Comparison of ENCODE assay signal across 8 cellular contexts in genomic region chr19:12783226-12783848, GRCh38. TPM values are rescaled to one million over a fixed set of nuclear protein-coding genes. Genes with fewer than 3 reads are reported as not detected.
DNase-seq lines count a peak whose midpoint lies in the region; ATAC-seq and TF ChIP-seq lines count a peak whose summit lies in the region.

No MANE protein-coding gene starts in this region.

- H3K36me3 Mint-ChIP-seq in activated T-helper 17 cell treated with anti-CD3 and anti-CD28 coated beads, Interleukin-2, amount 50 U/mL, for 72 hours (ENCODE audit: low read depth): peaks cover 6% of the 10 kb centered on the region

- H3K4me1 Mint-ChIP-seq in activated T-helper 17 cell treated with anti-CD3 and anti-CD28 coated beads, Interleukin-2, amount 50 U/mL, for 72 hours: peaks cover 8% of the 10 kb centered on the region

- no peak overlapping the region for H3K27ac Mint-ChIP-seq in activated T-helper 17 cell treated with anti-CD3 and anti-CD28 coated beads, Interleukin-2, amount 50 U/mL, for 72 hours

- H2AFZ ChIP-seq in SK-N-SH (ENCODE audit: low read depth): no peak overlapping the region

- H3F3A ChIP-seq in SK-N-SH (replicated peaks; ENCODE audit: insufficient read depth): peaks cover 64% of the 10 kb centered on the region

- DNase-seq in SK-N-SH (no peak), HuH-7 (ENCODE audit: low spot score) (no peak)
- peak; percentile 74 to 77 for DNase-seq in stimulated activated CD8-positive, alpha-beta memory T cell treated with anti-CD3 and anti-CD28 coated beads, Interleukin-15, amount 100 ng/mL, for 48 hours (ENCODE audit: low read depth in 2 of 2)

- H3K9me2 ChIP-seq in SK-N-SH: no peaks in the 10 kb centered on the region

- peak overlapping the region; percentile 97 to 98 for H3K27ac ChIP-seq in SK-N-SH (ENCODE audit: low read depth in 2 of 2, low read length in 1 of 2)
- no peak overlapping the region for H3K27ac ChIP-seq in iPS-18a (ENCODE audit: low read length)

- peak overlapping the region; percentile 91; the same call in 1 of the 2 replicates for H3K4me2 ChIP-seq in SK-N-SH

- H3K27me3 ChIP-seq in SK-N-SH (ENCODE audit: insufficient read depth): no peaks in the 10 kb centered on the region
- H3K27me3 ChIP-seq in iPS-18a (ENCODE audit: control insufficient read depth, insufficient read depth, low read length): no peaks in the 10 kb centered on the region

- CTCF ChIA-PET in SK-N-SH (lab: Yijun Ruan, JAX): interaction anchor here (1.0 to 12.1 kb wide), 4 partner anchors 14 to 65 kb away, joined by 3 to 447 read pairs (median 8); partner anchors contain the start of genes JUNB, PRDX2 and THSD8

- no peaks in the 10 kb centered on the region for H3K9me3 ChIP-seq in SK-N-SH
- H3K9me3 ChIP-seq in iPS-18a (ENCODE audit: control insufficient read depth, low read depth, low read length): no peaks in the 10 kb centered on the region

- no peak overlapping the region for H3K4me3 Mint-ChIP-seq in activated T-helper 17 cell treated with anti-CD3 and anti-CD28 coated beads, Interleukin-2, amount 50 U/mL, for 72 hours

- TF ChIP-seq RAD21 in SK-N-SH (IDR thresholded peaks at IDR 0.05; ENCODE audit: low read length): no peak

- no peaks in the 10 kb centered on the region for H3K9me3 Mint-ChIP-seq in activated T-helper 17 cell treated with anti-CD3 and anti-CD28 coated beads, Interleukin-2, amount 50 U/mL, for 72 hours

- H3K9ac ChIP-seq in SK-N-SH (peak overlapping the region; percentile 68), iPS-18a (ENCODE audit: low read length) (peak overlapping the region; percentile 60)

- WGBS in SK-N-SH (ENCODE audit: low lambda C conversion rate): 6% methylated on average over 11 of the region's 22 CpGs

- no peaks in the 10 kb centered on the region for H4K20me1 ChIP-seq in SK-N-SH (ENCODE audit: insufficient read depth)

- H3K36me3 ChIP-seq in SK-N-SH (replicated peaks in 1 of 2; ENCODE audit: control insufficient read depth in 1 of 2, insufficient read depth in 2 of 2, low read length in 1 of 2) (no peaks in the 10 kb centered on the region), iPS-18a (ENCODE audit: control insufficient read depth, low read depth, low read length) (no peaks in the 10 kb centered on the region)

- H3K4me1 ChIP-seq in SK-N-SH (ENCODE audit: control insufficient read depth in 1 of 2, insufficient read depth in 2 of 2, low read depth in 1 of 2, low read length in 1 of 2): peaks cover 47 to 68% of the 10 kb centered on the region in 2 experiments
- peaks cover 16% of the 10 kb centered on the region for H3K4me1 ChIP-seq in iPS-18a (ENCODE audit: control insufficient read depth, low read depth, low read length)

- ATAC-seq in SK-N-SH treated with all-trans-retinoic acid at 6 μM for 48 hours: no peak
- peak; percentile 31 for ATAC-seq in activated T-helper 17 cell treated with anti-CD3 and anti-CD28 coated beads, Interleukin-2, amount 50 U/mL, for 72 hours (replicated peaks)
- no peak for ATAC-seq in HG03045 (IDR thresholded peaks at IDR 0.05; ENCODE audit: unreplicated experiment)
- ATAC-seq in HG03442 (IDR thresholded peaks at IDR 0.05; ENCODE audit: unreplicated experiment): no peak

- no peaks in the 10 kb centered on the region for H3K27me3 Mint-ChIP-seq in activated T-helper 17 cell treated with anti-CD3 and anti-CD28 coated beads, Interleukin-2, amount 50 U/mL, for 72 hours

- no peak for TF ChIP-seq EP300 in SK-N-SH (IDR thresholded peaks at IDR 0.05; ENCODE audit: borderline replicate concordance in 1 of 2, low read depth in 1 of 2, low read length in 1 of 2)

- no peak for TF ChIP-seq CTCF in SK-N-SH (IDR thresholded peaks at IDR 0.05)

- peak overlapping the region in 1 of 2 experiments; percentile 51; a peak in 3 of 4 replicates for H3K4me3 ChIP-seq in SK-N-SH (ENCODE audit: low read depth in 2 of 2, low read length in 1 of 2)
- H3K4me3 ChIP-seq in iPS-18a (ENCODE audit: low read length): peak overlapping the region; percentile 54

- POLR2A ChIA-PET in SK-N-SH (lab: Yijun Ruan, JAX): interaction anchor here (0.8 to 2.1 kb wide), 3 partner anchors 9 to 87 kb away, joined by 4 to 63 read pairs (median 4); partner anchors contain the start of genes FBXW9 and JUNB

- no peaks in the 10 kb centered on the region for H3K79me2 ChIP-seq in SK-N-SH (ENCODE audit: insufficient read depth)

TF ChIP-seq in SK-N-SH, 30 proteins besides CTCF, POLR2A, EP300 and RAD21 (continues in another document):
- TF ChIP-seq ZBTB33 (IDR thresholded peaks at IDR 0.05; ENCODE audit: borderline replicate concordance, low read depth) (no peak), FOXM1 (IDR thresholded peaks at IDR 0.05; ENCODE audit: low read depth) (no peak), NRF1 (IDR thresholded peaks at IDR 0.05; ENCODE audit: low read depth, low read length) (no peak), SMC3 (IDR thresholded peaks at IDR 0.05; ENCODE audit: low read depth, low read length) (no peak), TCF12 (IDR thresholded peaks at IDR 0.05) (no peak)

TF ChIP-seq in SK-N-SH treated with all-trans-retinoic acid at 6 μM for 48 hours, 23 proteins besides CTCF, POLR2A, EP300 and RAD21:
- TF ChIP-seq PPARA (CRISPR knock-in tag; IDR thresholded peaks at IDR 0.05; ENCODE audit: borderline replicate concordance): no peak
- no peak for TF ChIP-seq ISL1 (CRISPR knock-in tag; IDR thresholded peaks at IDR 0.05)

RNA-seq across cellular contexts. Expression of gene JUNB, which starts 7.9 kb away (rescaled TPM):
- 165 and 224 TPM in 2 replicates for polyA plus RNA-seq in SK-N-SH (2012; rRNA removed)
- 80.7 and 113 TPM in 2 replicates for polyA plus RNA-seq in SK-N-SH (2012; cell fraction: cytosol; rRNA removed)
- 422 and 954 TPM in 2 replicates for polyA plus RNA-seq in SK-N-SH (2012; cell fraction: nucleus; rRNA removed)
- 100 to 1,000 TPM; 328 to 586 TPM for total RNA-seq in activated T-helper 17 cell treated with anti-CD3 and anti-CD28 coated beads, Interleukin-2, amount 50 U/mL, for 72 hours

RNA-seq across cellular contexts. Expression of gene HOOK2, which starts 8.0 kb away (rescaled TPM):
- polyA plus RNA-seq in SK-N-SH (2012; rRNA removed): 23.9 and 33.0 TPM in 2 replicates
- polyA plus RNA-seq in SK-N-SH (2012; cell fraction: cytosol; rRNA removed): 11.7 and 19.1 TPM in 2 replicates
- polyA plus RNA-seq in SK-N-SH (2012; cell fraction: nucleus; rRNA removed): 154 and 162 TPM in 2 replicates
- total RNA-seq in activated T-helper 17 cell treated with anti-CD3 and anti-CD28 coated beads, Interleukin-2, amount 50 U/mL, for 72 hours: 10 to 100 TPM; 22.5 to 44.4 TPM

RNA-seq across cellular contexts. Expression of gene PRDX2, which starts 18.3 kb away (rescaled TPM):
- polyA plus RNA-seq in SK-N-SH (2012; rRNA removed): 215 and 341 TPM in 2 replicates
- 167 and 232 TPM in 2 replicates for polyA plus RNA-seq in SK-N-SH (2012; cell fraction: cytosol; rRNA removed)
- polyA plus RNA-seq in SK-N-SH (2012; cell fraction: nucleus; rRNA removed): 138 and 161 TPM in 2 replicates
- total RNA-seq in activated T-helper 17 cell treated with anti-CD3 and anti-CD28 coated beads, Interleukin-2, amount 50 U/mL, for 72 hours: 100 to 1,000 TPM; 307 to 415 TPM

RNA-seq across cellular contexts. Expression of gene THSD8, which starts 18.5 kb away (rescaled TPM):
- polyA plus RNA-seq in SK-N-SH (2012; rRNA removed): not detected in 2 replicates
- 0.33 TPM in 1 of 2 replicates, not detected in the other for polyA plus RNA-seq in SK-N-SH (2012; cell fraction: cytosol; rRNA removed)
- polyA plus RNA-seq in SK-N-SH (2012; cell fraction: nucleus; rRNA removed): 2.9 TPM in 1 of 2 replicates, not detected in the other
- 10 to 100 TPM; 25.5 to 32.7 TPM for total RNA-seq in activated T-helper 17 cell treated with anti-CD3 and anti-CD28 coated beads, Interleukin-2, amount 50 U/mL, for 72 hours

RNA-seq across cellular contexts. Expression of gene RNASEH2A, which starts 23.0 kb away (rescaled TPM):
- polyA plus RNA-seq in SK-N-SH (2012; rRNA removed): 35.2 and 48.1 TPM in 2 replicates
- 29.8 and 35.8 TPM in 2 replicates for polyA plus RNA-seq in SK-N-SH (2012; cell fraction: cytosol; rRNA removed)
- polyA plus RNA-seq in SK-N-SH (2012; cell fraction: nucleus; rRNA removed): 33.6 and 59.2 TPM in 2 replicates
- total RNA-seq in activated T-helper 17 cell treated with anti-CD3 and anti-CD28 coated beads, Interleukin-2, amount 50 U/mL, for 72 hours: 10 to 100 TPM; 30.1 to 53.5 TPM

Comparison
In these comparisons a context has a peak if more than half of its experiments do, and no peak if none do; other contexts are left out.
1. DNase-seq: peak in stimulated activated CD8-positive, alpha-beta memory T cell treated with anti-CD3 and anti-CD28 coated beads, Interleukin-15, amount 100 ng/mL, for 48 hours (2 of 2); none in SK-N-SH (single experiment) and HuH-7 (single experiment).